ENCODE assay signal across 14 cellular contexts in genomic region chr5:103598997-103599556, GRCh38.
"Had no signal": no experiment of that assay in that cellular context is flagged by ENCODE, and none has a peak within 500 bp of the region (broad histone marks: within the 10 kb centered on the region; RNA-seq: fewer than 3 reads in every experiment).

No MANE protein-coding gene starts in this region.

- H3K9me3 Mint-ChIP-seq: activated naive CD4-positive, alpha-beta T cell treated with anti-CD3 and anti-CD28 coated beads, Interleukin-2, amount 50 U/mL, for 24 hours; activated T-cell treated with anti-CD3 and anti-CD28 coated beads, Interleukin-2, amount 50 U/mL, for 24 hours had no signal

- DNase-seq: activated CD4-positive, alpha-beta T cell treated with anti-CD3 and anti-CD28 coated beads for 1 hour; activated CD4-positive, alpha-beta T cell treated with anti-CD3 and anti-CD28 coated beads, Interleukin-2, amount 50 U/mL, for 48 hours; activated CD8-positive, alpha-beta memory T cell treated with anti-CD3 and anti-CD28 coated beads, Interleukin-2, amount 10 ng/mL, durations not matched to agents 7 days and 5 days; activated effector memory CD4-positive, alpha-beta T cell treated with Interleukin-2 at 50 U/mL for 16 hours; activated T-cell treated with anti-CD3 and anti-CD28 coated beads, Interleukin-2, amount 50 U/mL, for 24 hours; amniotic stem cell; gastrocnemius medialis; mesendoderm; ovary; stimulated activated CD4-positive, alpha-beta T cell treated with anti-CD3 and anti-CD28 coated beads, Interleukin-4, amount 100 ng/mL, for 4 hours; thyroid gland had no signal

- H3K27me3 ChIP-seq: gastrocnemius medialis, ovary, thyroid gland, vagina had no signal

- H3K27ac Mint-ChIP-seq: activated CD8-positive, alpha-beta memory T cell treated with anti-CD3 and anti-CD28 coated beads, Interleukin-2, amount 10 ng/mL, durations not matched to agents 7 days and 5 days; activated naive CD4-positive, alpha-beta T cell treated with anti-CD3 and anti-CD28 coated beads, Interleukin-2, amount 50 U/mL, for 24 hours; activated T-cell treated with anti-CD3 and anti-CD28 coated beads, Interleukin-2, amount 50 U/mL, for 24 hours had no signal

- H3K9me3 ChIP-seq: gastrocnemius medialis, ovary, thyroid gland, vagina had no signal

- H3K4me1 ChIP-seq: gastrocnemius medialis, thyroid gland, vagina had no signal

- H3K27me3 Mint-ChIP-seq: activated CD8-positive, alpha-beta memory T cell treated with anti-CD3 and anti-CD28 coated beads, Interleukin-2, amount 10 ng/mL, durations not matched to agents 7 days and 5 days; activated naive CD4-positive, alpha-beta T cell treated with anti-CD3 and anti-CD28 coated beads, Interleukin-2, amount 50 U/mL, for 24 hours had no signal

- H3K36me3 ChIP-seq: gastrocnemius medialis, ovary, thyroid gland, vagina had no signal

- H3K27ac ChIP-seq: gastrocnemius medialis, ovary, thyroid gland, vagina had no signal

- H3K4me1 Mint-ChIP-seq: activated CD8-positive, alpha-beta memory T cell treated with anti-CD3 and anti-CD28 coated beads, Interleukin-2, amount 10 ng/mL, durations not matched to agents 7 days and 5 days; activated naive CD4-positive, alpha-beta T cell treated with anti-CD3 and anti-CD28 coated beads, Interleukin-2, amount 50 U/mL, for 24 hours; neural crest cell had no signal

- H3K4me3 Mint-ChIP-seq: activated CD8-positive, alpha-beta memory T cell treated with anti-CD3 and anti-CD28 coated beads, Interleukin-2, amount 10 ng/mL, durations not matched to agents 7 days and 5 days; activated naive CD4-positive, alpha-beta T cell treated with anti-CD3 and anti-CD28 coated beads, Interleukin-2, amount 50 U/mL, for 24 hours; activated T-cell treated with anti-CD3 and anti-CD28 coated beads, Interleukin-2, amount 50 U/mL, for 24 hours; neural crest cell had no signal

- H3K36me3 Mint-ChIP-seq: activated CD8-positive, alpha-beta memory T cell treated with anti-CD3 and anti-CD28 coated beads, Interleukin-2, amount 10 ng/mL, durations not matched to agents 7 days and 5 days; activated naive CD4-positive, alpha-beta T cell treated with anti-CD3 and anti-CD28 coated beads, Interleukin-2, amount 50 U/mL, for 24 hours had no signal

- H3K4me3 ChIP-seq: gastrocnemius medialis, ovary, thyroid gland, vagina had no signal

- ATAC-seq: activated CD8-positive, alpha-beta memory T cell treated with anti-CD3 and anti-CD28 coated beads, Interleukin-2, amount 10 ng/mL, durations not matched to agents 7 days and 5 days; gastrocnemius medialis had no signal
